ENCODE assay signal across 17 cellular contexts in genomic region chr7:134901389-134902020, GRCh38.
DNase-seq lines count a peak whose midpoint lies in the region; ATAC-seq and TF ChIP-seq lines count a peak whose summit lies in the region.
"Had no signal": no experiment of that assay in that cellular context is flagged by ENCODE, and none has a peak within 500 bp of the region (broad histone marks: within the 10 kb centered on the region; RNA-seq: fewer than 3 reads in every experiment).

No MANE protein-coding gene starts in this region.

- peaks cover 0 to 15% (median 0%) of the 10 kb centered on the region in 9 donors for H3K36me3 ChIP-seq in heart left ventricle
- peaks cover 9% of the 10 kb centered on the region for H3K36me3 ChIP-seq in muscle layer of colon (ENCODE audit: insufficient read depth, low read length)
- peaks cover 0 to 19% (median 1%) of the 10 kb centered on the region in 3 donors for H3K36me3 ChIP-seq in tibial artery
- H3K36me3 ChIP-seq in testis (ENCODE audit: low read depth, missing control alignments): no peaks in the 10 kb centered on the region
- H3K36me3 ChIP-seq in suprapubic skin: peaks cover 3% of the 10 kb centered on the region

- TF ChIP-seq EP300 in suprapubic skin (IDR thresholded peaks at IDR 0.05): no peak

- peak overlapping the region in 9 of 12 donors; percentile 5 to 63 (median 37) for H3K27ac ChIP-seq in heart left ventricle
- H3K27ac ChIP-seq in coronary artery: peak overlapping the region; percentile 66 to 84
- peak overlapping the region; percentile 17 for H3K27ac ChIP-seq in muscle layer of colon (ENCODE audit: low read depth, low read length)
- peak overlapping the region; percentile 67 to 71 for H3K27ac ChIP-seq in tibial artery
- H3K27ac ChIP-seq in testis: no peak overlapping the region
- H3K27ac ChIP-seq in suprapubic skin: no peak overlapping the region
- H3K27ac ChIP-seq: BLaER1, foreskin keratinocyte had no signal

- TF ChIP-seq CTCF in heart left ventricle (IDR thresholded peaks at IDR 0.05): no peak
- no peak for TF ChIP-seq CTCF in coronary artery (IDR thresholded peaks at IDR 0.05)
- no peak for TF ChIP-seq CTCF in tibial artery (IDR thresholded peaks at IDR 0.05)
- no peak for TF ChIP-seq CTCF in testis (IDR thresholded peaks at IDR 0.05)
- TF ChIP-seq CTCF in suprapubic skin (IDR thresholded peaks at IDR 0.05): no peak

- ATAC-seq in heart left ventricle (no peak), left cardiac atrium (no peak), GM18505 (IDR thresholded peaks at IDR 0.05; ENCODE audit: unreplicated experiment) (no peak)
- ATAC-seq: foreskin keratinocyte, T-cell had no signal

- no peak overlapping the region for H3K9ac ChIP-seq in muscle layer of colon (ENCODE audit: low read length)
- H3K9ac ChIP-seq: BLaER1 had no signal

- H3K4me1 ChIP-seq in heart left ventricle: peaks cover 8 to 89% (median 65%) of the 10 kb centered on the region in 12 donors
- peaks cover 60% of the 10 kb centered on the region for H3K4me1 ChIP-seq in muscle layer of colon (ENCODE audit: insufficient read depth, low read length)
- H3K4me1 ChIP-seq in tibial artery: peaks cover 0 to 89% (median 83%) of the 10 kb centered on the region in 4 donors
- peaks cover 24% of the 10 kb centered on the region for H3K4me1 ChIP-seq in testis
- peaks cover 48% of the 10 kb centered on the region for H3K4me1 ChIP-seq in suprapubic skin

- WGBS in heart left ventricle, 4 donors: 64 to 84% (median 76%) methylated on average over 4 of the region's 4 CpGs
- WGBS in testis, 2 donors: 84 to 93% methylated on average over 4 of the region's 4 CpGs
- 88% methylated on average over 4 of the region's 4 CpGs for WGBS in suprapubic skin

- intact Hi-C loops in heart left ventricle (cut with DNase I) (loop anchor here in 1 of 10 donors (10.0 kb wide), 2 partner anchors 67 to 137 kb away; no protein-coding TSS in a partner anchor), left cardiac atrium (cut with DNase I) (no loop called here), tibial artery (cut with DNase I; ENCODE audit: low total_unique reads) (no loop called here), testis (cut with DNase I; ENCODE audit: low total_unique reads) (no loop called here)

- peaks cover 0 to 6% (median under 1%) of the 10 kb centered on the region in 12 donors for H3K9me3 ChIP-seq in heart left ventricle
- no peaks in the 10 kb centered on the region for H3K9me3 ChIP-seq in muscle layer of colon (ENCODE audit: low read length)
- peaks cover 0 to under 1% (median 0%) of the 10 kb centered on the region in 3 donors for H3K9me3 ChIP-seq in tibial artery
- no peaks in the 10 kb centered on the region for H3K9me3 ChIP-seq in testis
- no peaks in the 10 kb centered on the region for H3K9me3 ChIP-seq in suprapubic skin

- H3K27me3 ChIP-seq in heart left ventricle (no peaks in the 10 kb centered on the region), muscle layer of colon (ENCODE audit: control insufficient read depth in 1 of 2, insufficient read depth in 2 of 2, low read length in 2 of 2) (no peaks in the 10 kb centered on the region), tibial artery (no peaks in the 10 kb centered on the region), testis (no peaks in the 10 kb centered on the region), suprapubic skin (no peaks in the 10 kb centered on the region)
- H3K27me3 ChIP-seq: BLaER1, foreskin keratinocyte, spleen had no signal

- TF ChIP-seq POLR2A in heart left ventricle (IDR thresholded peaks at IDR 0.05) (no peak), testis (IDR thresholded peaks at IDR 0.05) (no peak), GM18505 (IDR thresholded peaks at IDR 0.05; ENCODE audit: borderline replicate concordance, extremely low read depth, insufficient read depth, insufficient read length) (no peak), suprapubic skin (IDR thresholded peaks at IDR 0.05) (no peak)

- no peak for DNase-seq in heart left ventricle
- no peak for DNase-seq in left cardiac atrium
- DNase-seq in coronary artery (ENCODE audit: low spot score): no peak
- DNase-seq in tibial artery: no peak
- no peak for DNase-seq in testis
- no peak for DNase-seq in suprapubic skin (ENCODE audit: low spot score in 2 of 2)
- DNase-seq: activated gamma-delta T cell treated with Interleukin-2 at 50 U/mL for 16 hours; foreskin keratinocyte; GDM1; NCI-H2029 treated with DMSO at 0.1 percent for 48 hours; posterior cingulate gyrus; spleen; stimulated activated CD8-positive, alpha-beta memory T cell treated with anti-CD3 and anti-CD28 coated beads, Interleukin-4, amount 100 ng/mL, for 48 hours; T-cell had no signal

- no peak overlapping the region for H3K4me3 ChIP-seq in heart left ventricle
- H3K4me3 ChIP-seq in coronary artery: no peak overlapping the region
- no peak overlapping the region for H3K4me3 ChIP-seq in muscle layer of colon (ENCODE audit: low read depth in 1 of 2, low read length in 2 of 2)
- no peak overlapping the region for H3K4me3 ChIP-seq in tibial artery
- H3K4me3 ChIP-seq in testis: no peak overlapping the region
- no peak overlapping the region for H3K4me3 ChIP-seq in suprapubic skin
- H3K4me3 ChIP-seq: BLaER1, spleen had no signal

Comparison
In these comparisons a context has a peak if more than half of its experiments do, and no peak if none do; other contexts are left out.
1. H3K27ac ChIP-seq: peak in heart left ventricle (9 of 12), coronary artery (2 of 2), muscle layer of colon (single experiment) and tibial artery (2 of 2); none in testis (0 of 2) and suprapubic skin (single experiment).